Comparison of ENCODE assay signal across 12 cellular contexts in the genomic region with DNA sequence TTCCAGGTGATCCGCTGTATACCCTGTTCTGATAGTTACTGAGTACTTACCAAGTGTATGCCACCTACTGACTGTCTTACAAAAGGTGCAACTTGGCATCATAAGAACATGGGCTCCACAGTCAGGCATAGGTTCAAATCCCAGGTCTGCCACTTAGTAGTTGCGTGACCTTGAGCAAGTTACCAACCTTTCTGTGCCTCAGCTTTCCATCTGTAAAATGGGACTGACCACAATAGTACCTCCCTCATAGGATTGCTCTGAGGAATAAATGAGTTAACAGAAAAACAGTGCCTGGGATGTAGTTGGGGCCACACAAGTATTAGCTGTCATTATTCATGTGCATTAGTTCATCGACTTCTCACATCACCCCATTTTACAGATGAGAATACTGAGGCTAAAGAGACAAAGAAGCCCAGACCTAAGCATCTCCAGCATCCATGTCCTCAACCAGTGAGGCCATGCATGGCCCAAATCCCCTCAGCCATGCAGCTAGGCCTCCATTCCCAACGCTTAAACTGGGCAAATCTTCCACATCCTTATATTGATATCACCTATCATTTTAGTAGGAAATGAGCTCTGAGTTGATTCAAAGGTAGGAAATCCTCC. TPM values are rescaled to one million over a fixed set of nuclear protein-coding genes. Genes with fewer than 3 reads are reported as not detected.
DNase-seq lines count a peak whose midpoint lies in the region; ATAC-seq lines count a peak whose summit lies in the region.
"Had no signal": no experiment of that assay in that cellular context is flagged by ENCODE, and none has a peak within 500 bp of the region (broad histone marks: within the 10 kb centered on the region; RNA-seq: fewer than 3 reads in every experiment).

No MANE protein-coding gene starts in this region.

- no peak for DNase-seq in stimulated activated naive CD8-positive, alpha-beta T cell treated with anti-CD3 and anti-CD28 coated beads, Interleukin-15, Interleukin-2, amounts not matched to agents 100 U/mL and 50 U/mL, for 24 hours
- no peak for DNase-seq in activated T-helper 2 cell treated with anti-CD3 and anti-CD28 coated beads, Interferon-gamma antibody, Interleukin-2, Interleukin-4, amounts not matched to agents 10 μg/mL and 5 μg/mL and 100 μg/mL, durations not matched to agents 14 hours and 24 hours and 36 hours (ENCODE audit: low spot score)
- DNase-seq in stimulated activated naive CD4-positive, alpha-beta T cell treated with Interleukin-2 at 50 U/mL for 16 hours (lab: John Stamatoyannopoulos, UW), result no peak
- DNase-seq in HK-2 (ENCODE audit: unreplicated experiment), result no peak
- DNase-seq: effector CD8-positive, alpha-beta T cell; left cardiac atrium; SK-N-SH had no signal

- H3K4me3 ChIP-seq in mucosa of rectum (ENCODE audit: low read length in 2 of 2), result peak overlapping the region; percentile 41 to 56
- H3K4me3 ChIP-seq: ascending aorta had no signal

- H3K4me1 Mint-ChIP-seq in stimulated activated naive CD8-positive, alpha-beta T cell treated with anti-CD3 and anti-CD28 coated beads, Interleukin-15, Interleukin-2, amounts not matched to agents 100 ng/mL and 50 ng/mL, for 24 hours (ENCODE audit: low read depth), result peaks cover 72% of the 10 kb centered on the region
- peaks cover 64% of the 10 kb centered on the region for H3K4me1 Mint-ChIP-seq in activated T-helper 2 cell treated with anti-CD3 and anti-CD28 coated beads, Interferon-gamma antibody, Interleukin-2, Interleukin-4, amounts not matched to agents 10 μg/mL and 5 μg/mL and 100 μg/mL, durations not matched to agents 14 hours and 24 hours and 36 hours (ENCODE audit: low read depth)

- peaks cover 7% of the 10 kb centered on the region for H3K36me3 Mint-ChIP-seq in stimulated activated naive CD8-positive, alpha-beta T cell treated with anti-CD3 and anti-CD28 coated beads, Interleukin-15, Interleukin-2, amounts not matched to agents 100 ng/mL and 50 ng/mL, for 24 hours (ENCODE audit: low read depth)
- H3K36me3 Mint-ChIP-seq in activated T-helper 2 cell treated with anti-CD3 and anti-CD28 coated beads, Interferon-gamma antibody, Interleukin-2, Interleukin-4, amounts not matched to agents 10 μg/mL and 5 μg/mL and 100 μg/mL, durations not matched to agents 14 hours and 24 hours and 36 hours (ENCODE audit: low read depth), result peaks cover 53% of the 10 kb centered on the region

- H3K4me3 Mint-ChIP-seq in stimulated activated naive CD8-positive, alpha-beta T cell treated with anti-CD3 and anti-CD28 coated beads, Interleukin-15, Interleukin-2, amounts not matched to agents 100 ng/mL and 50 ng/mL, for 24 hours, result peak overlapping the region; percentile 66
- H3K4me3 Mint-ChIP-seq in activated T-helper 2 cell treated with anti-CD3 and anti-CD28 coated beads, Interferon-gamma antibody, Interleukin-2, Interleukin-4, amounts not matched to agents 10 μg/mL and 5 μg/mL and 100 μg/mL, durations not matched to agents 14 hours and 24 hours and 36 hours (ENCODE audit: low read depth), result peak overlapping the region; percentile 56

- H3K9ac ChIP-seq in mucosa of rectum (ENCODE audit: low read depth in 1 of 2, low read length in 2 of 2), result peak overlapping the region in 1 of 2 donors; percentile 52
- H3K9ac ChIP-seq: SK-N-SH had no signal

- H3K27me3 Mint-ChIP-seq in stimulated activated naive CD8-positive, alpha-beta T cell treated with anti-CD3 and anti-CD28 coated beads, Interleukin-15, Interleukin-2, amounts not matched to agents 100 ng/mL and 50 ng/mL, for 24 hours, result no peaks in the 10 kb centered on the region
- no peaks in the 10 kb centered on the region for H3K27me3 Mint-ChIP-seq in activated T-helper 2 cell treated with anti-CD3 and anti-CD28 coated beads, Interferon-gamma antibody, Interleukin-2, Interleukin-4, amounts not matched to agents 10 μg/mL and 5 μg/mL and 100 μg/mL, durations not matched to agents 14 hours and 24 hours and 36 hours (ENCODE audit: low read depth)

- H3K36me3 ChIP-seq in mucosa of rectum (ENCODE audit: control insufficient read depth in 2 of 2, insufficient read depth in 2 of 2, low read length in 2 of 2), result no peaks in the 10 kb centered on the region
- H3K36me3 ChIP-seq: ascending aorta had no signal

- no peaks in the 10 kb centered on the region for H3K27me3 ChIP-seq in mucosa of rectum (ENCODE audit: control insufficient read depth in 2 of 2, insufficient read depth in 2 of 2, low read length in 2 of 2)
- H3K27me3 ChIP-seq: ascending aorta had no signal

- peak overlapping the region; percentile 83 to 84 for H3K27ac ChIP-seq in mucosa of rectum (ENCODE audit: low read depth in 2 of 2, low read length in 2 of 2)
- H3K27ac ChIP-seq: ascending aorta had no signal

- H3K9me3 ChIP-seq in mucosa of rectum (ENCODE audit: control insufficient read depth in 2 of 2, low read length in 2 of 2), result no peaks in the 10 kb centered on the region
- H3K9me3 ChIP-seq: ascending aorta, SK-N-SH had no signal

- H3K9me3 Mint-ChIP-seq in stimulated activated naive CD8-positive, alpha-beta T cell treated with anti-CD3 and anti-CD28 coated beads, Interleukin-15, Interleukin-2, amounts not matched to agents 100 ng/mL and 50 ng/mL, for 24 hours, result no peaks in the 10 kb centered on the region
- H3K9me3 Mint-ChIP-seq in activated T-helper 2 cell treated with anti-CD3 and anti-CD28 coated beads, Interferon-gamma antibody, Interleukin-2, Interleukin-4, amounts not matched to agents 10 μg/mL and 5 μg/mL and 100 μg/mL, durations not matched to agents 14 hours and 24 hours and 36 hours, result no peaks in the 10 kb centered on the region

- H3K4me1 ChIP-seq in mucosa of rectum (ENCODE audit: control insufficient read depth in 2 of 2, insufficient read depth in 2 of 2, low read length in 2 of 2), result peaks cover 9 to 17% of the 10 kb centered on the region in 2 donors
- H3K4me1 ChIP-seq: ascending aorta had no signal

- peak overlapping the region; percentile 79 for H3K27ac Mint-ChIP-seq in stimulated activated naive CD8-positive, alpha-beta T cell treated with anti-CD3 and anti-CD28 coated beads, Interleukin-15, Interleukin-2, amounts not matched to agents 100 ng/mL and 50 ng/mL, for 24 hours
- peak overlapping the region; percentile 98 for H3K27ac Mint-ChIP-seq in activated T-helper 2 cell treated with anti-CD3 and anti-CD28 coated beads, Interferon-gamma antibody, Interleukin-2, Interleukin-4, amounts not matched to agents 10 μg/mL and 5 μg/mL and 100 μg/mL, durations not matched to agents 14 hours and 24 hours and 36 hours

- intact Hi-C loops in activated T-helper 2 cell treated with anti-CD3 and anti-CD28 coated beads, Interferon-gamma antibody, Interleukin-2, Interleukin-4, amounts not matched to agents 10 μg/mL and 5 μg/mL and 100 μg/mL, durations not matched to agents 14 hours and 24 hours and 36 hours (cut with micrococcal nuclease), result loop anchor here (5.0 to 10.0 kb wide), 5 partner anchors 51 to 434 kb away; partner anchors contain the start of genes KATNAL1 and UBE2L5

- ATAC-seq in stimulated activated naive CD8-positive, alpha-beta T cell treated with anti-CD3 and anti-CD28 coated beads, Interleukin-15, Interleukin-2, amounts not matched to agents 100 U/mL and 50 U/mL, for 24 hours, result no peak
- no peak for ATAC-seq in GM18511 (IDR thresholded peaks at IDR 0.05; ENCODE audit: unreplicated experiment)
- no peak for ATAC-seq in HG02970 (IDR thresholded peaks at IDR 0.05; ENCODE audit: low FRiP score, unreplicated experiment)

RNA-seq across cellular contexts. Expression of gene UBE2L5, which starts 51.3 kb away (rescaled TPM):
- total RNA-seq in activated T-helper 2 cell treated with anti-CD3 and anti-CD28 coated beads, Interferon-gamma antibody, Interleukin-2, Interleukin-4, amounts not matched to agents 10 μg/mL and 5 μg/mL and 100 μg/mL, durations not matched to agents 14 hours and 24 hours and 36 hours, result not detected in 2 replicates
- total RNA-seq: ascending aorta, left cardiac atrium had no signal
